Comparison of ENCODE assay signal across 1 cellular context in genomic region chr19:45423033-45423588, GRCh38.
TF ChIP-seq lines count a peak whose summit lies in the region.

No MANE protein-coding gene starts in this region.

TF ChIP-seq in HepG2, 621 proteins besides CTCF, POLR2A, EP300 and RAD21 (continued from another document and continues in another):
- peak; percentile 41; the same call in 1 of the 2 replicates for TF ChIP-seq ZNF800 (CRISPR knock-in tag; IDR thresholded peaks at IDR 0.05)
- 0 out of 2 replicates have a peak, but pooled peaks have one; percentile 12 for TF ChIP-seq SNAPC5 (CRISPR knock-in tag; IDR thresholded peaks at IDR 0.05; ENCODE audit: borderline replicate concordance)
- TF ChIP-seq MED8 (CRISPR knock-in tag; IDR thresholded peaks at IDR 0.05; ENCODE audit: insufficient replicate concordance): peak; percentile 6
- TF ChIP-seq HNRNPK (IDR thresholded peaks at IDR 0.05; ENCODE audit: low read depth, low read length, poor library complexity, severe bottlenecking): no peak
- no peak for TF ChIP-seq ADNP (CRISPR knock-in tag; IDR thresholded peaks at IDR 0.05)
- 0 out of 2 replicates have a peak, but pooled peaks have one; percentile 13 for TF ChIP-seq ZNF740 (CRISPR knock-in tag; IDR thresholded peaks at IDR 0.05)
- no peak for TF ChIP-seq SALL1 (CRISPR knock-in tag; IDR thresholded peaks at IDR 0.05)
- TF ChIP-seq ZNF646 (CRISPR knock-in tag; IDR thresholded peaks at IDR 0.05): no peak
- no peak for TF ChIP-seq TEF (CRISPR knock-in tag; IDR thresholded peaks at IDR 0.05)
- no peak for TF ChIP-seq HBP1 (CRISPR knock-in tag; IDR thresholded peaks at IDR 0.05; ENCODE audit: low read depth)
- no peak for TF ChIP-seq ZNF576 (CRISPR knock-in tag; IDR thresholded peaks at IDR 0.05)
- TF ChIP-seq ZNF83 (CRISPR knock-in tag; IDR thresholded peaks at IDR 0.05; ENCODE audit: borderline replicate concordance): no peak
- 0 out of 2 replicates have a peak, but pooled peaks have one; percentile 9 for TF ChIP-seq GFI1 (CRISPR knock-in tag; IDR thresholded peaks at IDR 0.05; ENCODE audit: borderline replicate concordance)
- TF ChIP-seq IKZF4 (CRISPR knock-in tag; IDR thresholded peaks at IDR 0.05; ENCODE audit: borderline replicate concordance, low read depth, not compliant biosample characterization): peak; percentile 5
- no peak for TF ChIP-seq XRCC5 (optimal IDR thresholded peaks at IDR 0.05; ENCODE audit: low read length)
- no peak for TF ChIP-seq FOXP1 (IDR thresholded peaks at IDR 0.05)
- no peak for TF ChIP-seq FOXP1 (CRISPR knock-in tag; IDR thresholded peaks at IDR 0.05)
- TF ChIP-seq SOX13 (IDR thresholded peaks at IDR 0.05): no peak
- TF ChIP-seq SOX13 (CRISPR knock-in tag; conservative IDR thresholded peaks at IDR 0.05 in 1 of 2, IDR thresholded peaks at IDR 0.05 in 1 of 2): no peak
- TF ChIP-seq ZNF574 (CRISPR knock-in tag; IDR thresholded peaks at IDR 0.05): no peak
- TF ChIP-seq ZNF18 (CRISPR knock-in tag; IDR thresholded peaks at IDR 0.05; ENCODE audit: insufficient replicate concordance): no peak
- TF ChIP-seq MXD3 (CRISPR knock-in tag; IDR thresholded peaks at IDR 0.05): 0 out of 2 replicates have a peak, but pooled peaks have one; percentile 14
- no peak for TF ChIP-seq ZNF572 (CRISPR knock-in tag; IDR thresholded peaks at IDR 0.05)
- TF ChIP-seq ZNF543 (CRISPR knock-in tag; IDR thresholded peaks at IDR 0.05): peak; percentile 13; the same call in 1 of the 2 replicates
- no peak for TF ChIP-seq JUN (CRISPR knock-in tag; IDR thresholded peaks at IDR 0.05)
- TF ChIP-seq ZBTB34 (CRISPR knock-in tag; IDR thresholded peaks at IDR 0.05): no peak
- TF ChIP-seq RNF219 (CRISPR knock-in tag; IDR thresholded peaks at IDR 0.05): no peak
- no peak for TF ChIP-seq ZNF589 (CRISPR knock-in tag; conservative IDR thresholded peaks at IDR 0.05)
- no peak for TF ChIP-seq ZNF570 (CRISPR knock-in tag; IDR thresholded peaks at IDR 0.05; ENCODE audit: borderline replicate concordance)
- TF ChIP-seq ZMYM4 (CRISPR knock-in tag; IDR thresholded peaks at IDR 0.05): no peak
- TF ChIP-seq ATF6 (CRISPR knock-in tag; conservative IDR thresholded peaks at IDR 0.05): no peak
- no peak for TF ChIP-seq ZNF607 (CRISPR knock-in tag; IDR thresholded peaks at IDR 0.05; ENCODE audit: borderline replicate concordance)
- no peak for TF ChIP-seq TARDBP (CRISPR knock-in tag; IDR thresholded peaks at IDR 0.05)
